Comparison of ENCODE assay signal across 22 cellular contexts in genomic region chr6:79307321-79308036, GRCh38.
DNase-seq lines count a peak whose midpoint lies in the region.
"Had no signal": no experiment of that assay in that cellular context is flagged by ENCODE, and none has a peak within 500 bp of the region (broad histone marks: within the 10 kb centered on the region; RNA-seq: fewer than 3 reads in every experiment).

No MANE protein-coding gene starts in this region.

- DNase-seq in DMS 273 (lab: John Stamatoyannopoulos, UW; ENCODE audit: unreplicated experiment) (peak; percentile 14), DMS 273 treated with DMSO at 0.1 percent for 48 hours (lab: John Stamatoyannopoulos, UW) (no peak), NCI-H69 (lab: John Stamatoyannopoulos, UW) (peak; percentile 64), epithelial cell of prostate (ENCODE audit: low read depth, low spot score) (peak; percentile 92), non-pigmented ciliary epithelial cell (ENCODE audit: low read depth) (peak; percentile 9), Ammon's horn (ENCODE audit: low spot score) (no peak), NCI-H1694 (lab: John Stamatoyannopoulos, UW) (no peak), SIG-M5 (lab: John Stamatoyannopoulos, UW) (no peak)
- DNase-seq: activated CD4-positive, alpha-beta memory T cell treated with anti-CD3 and anti-CD28 coated beads for 36 hours; activated naive CD8-positive, alpha-beta T cell treated with anti-CD3 and anti-CD28 coated beads for 36 hours; activated T-cell treated with anti-CD3 and anti-CD28 coated beads, Interleukin-2, amount 50 U/mL, for 4 hours; C1 segment of cervical spinal cord; effector memory CD4-positive, alpha-beta T cell; gastrocnemius medialis; mesendoderm; MM.1S; NCI-H2081 treated with DMSO at 0.1 percent for 48 hours; psoas muscle; stimulated activated CD4-positive, alpha-beta T cell treated with anti-CD3 and anti-CD28 coated beads, Interleukin-12 subunit alpha, Interleukin-12 subunit beta, amount 100 ng/mL, for 4 hours; stimulated activated naive CD8-positive, alpha-beta T cell treated with anti-CD3 and anti-CD28 coated beads, Interleukin-15, Interleukin-2, amounts not matched to agents 100 U/mL and 50 U/mL, for 24 hours; upper lobe of left lung had no signal

- H3K27ac ChIP-seq in epithelial cell of prostate: peak overlapping the region; percentile 73
- H3K27ac ChIP-seq: 22Rv1, gastrocnemius medialis, psoas muscle, upper lobe of left lung had no signal

Comparison
In these comparisons a context has a peak if more than half of its experiments do, and no peak if none do; other contexts are left out.
1. DNase-seq: peak in DMS 273 (single experiment), NCI-H69 (single experiment), epithelial cell of prostate (single experiment) and non-pigmented ciliary epithelial cell (single experiment); none in DMS 273 treated with DMSO at 0.1 percent for 48 hours (single experiment), Ammon's horn (single experiment), NCI-H1694 (single experiment) and SIG-M5 (single experiment).